ENCODE assay signal across 1 cellular context in the genomic region with DNA sequence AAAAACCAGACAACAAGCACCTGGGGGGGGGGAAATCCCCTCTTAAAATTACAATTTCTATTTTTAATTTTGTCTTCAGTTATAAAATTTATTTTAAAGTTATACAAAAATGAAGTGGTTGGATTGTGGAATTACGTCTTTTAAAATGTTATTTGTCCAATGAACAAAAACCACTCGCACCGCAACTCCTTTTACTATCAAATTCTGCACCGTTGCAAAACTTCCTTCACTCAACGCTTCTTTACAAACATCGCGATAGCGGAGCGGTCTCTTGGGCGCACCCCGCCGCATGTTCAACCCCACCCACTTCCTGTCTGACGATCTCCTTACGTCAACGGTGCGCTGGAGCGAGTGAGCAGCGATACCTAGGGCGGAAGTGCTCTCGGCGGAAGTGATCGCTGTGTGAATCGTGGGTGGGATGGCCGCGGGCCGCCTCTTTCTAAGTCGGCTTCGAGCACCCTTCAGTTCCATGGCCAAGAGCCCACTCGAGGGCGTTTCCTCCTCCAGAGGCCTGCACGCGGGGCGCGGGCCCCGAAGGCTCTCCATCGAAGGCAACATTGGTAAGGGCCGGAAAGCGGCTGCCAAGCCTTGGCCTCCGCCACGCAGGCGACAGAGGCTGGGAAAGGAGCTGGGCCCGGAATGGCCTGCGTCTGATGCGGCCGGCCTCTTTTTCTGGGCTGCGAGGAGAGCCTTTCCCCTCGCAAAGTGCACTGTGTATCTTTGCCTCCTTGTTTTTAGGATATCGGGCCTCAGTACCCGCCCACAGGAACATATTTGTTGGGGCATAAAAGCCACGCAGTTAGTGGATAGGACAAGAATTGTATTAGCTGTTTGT.
TF ChIP-seq lines count a peak whose summit lies in the region.

Gene DGUOK, plus strand, starts transcription at position 388 of the 835 bp plus-strand sequence. Its CDS starts 31 bp downstream, at position 419.

TF ChIP-seq in K562, 482 proteins besides CTCF, POLR2A, EP300 and RAD21 (continued from another document and continues in another):
- TF ChIP-seq, protein P1, sequence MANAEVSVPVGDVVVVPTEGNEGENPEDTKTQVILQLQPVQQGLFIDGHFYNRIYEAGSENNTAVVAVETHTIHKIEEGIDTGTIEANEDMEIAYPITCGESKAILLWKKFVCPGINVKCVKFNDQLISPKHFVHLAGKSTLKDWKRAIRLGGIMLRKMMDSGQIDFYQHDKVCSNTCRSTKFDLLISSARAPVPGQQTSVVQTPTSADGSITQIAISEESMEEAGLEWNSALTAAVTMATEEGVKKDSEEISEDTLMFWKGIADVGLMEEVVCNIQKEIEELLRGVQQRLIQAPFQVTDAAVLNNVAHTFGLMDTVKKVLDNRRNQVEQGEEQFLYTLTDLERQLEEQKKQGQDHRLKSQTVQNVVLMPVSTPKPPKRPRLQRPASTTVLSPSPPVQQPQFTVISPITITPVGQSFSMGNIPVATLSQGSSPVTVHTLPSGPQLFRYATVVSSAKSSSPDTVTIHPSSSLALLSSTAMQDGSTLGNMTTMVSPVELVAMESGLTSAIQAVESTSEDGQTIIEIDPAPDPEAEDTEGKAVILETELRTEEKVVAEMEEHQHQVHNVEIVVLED (CRISPR knock-in tag; IDR thresholded peaks at IDR 0.05), result no peak
- TF ChIP-seq SAFB2 (IDR thresholded peaks at IDR 0.05; ENCODE audit: borderline replicate concordance, low read depth, low read length, severe bottlenecking) (no peak), UBTF (IDR thresholded peaks at IDR 0.05; ENCODE audit: borderline replicate concordance in 1 of 2, low read depth in 2 of 2, low read length in 2 of 2) (peak in 1 of 2 experiments; percentile 70; a peak in 1 of 4 replicates), NCOA6 (IDR thresholded peaks at IDR 0.05) (no peak), ZFP30 (CRISPR knock-in tag; IDR thresholded peaks at IDR 0.05; ENCODE audit: borderline replicate concordance) (no peak), ESRRA (IDR thresholded peaks at IDR 0.05; ENCODE audit: borderline replicate concordance, low read depth) (no peak; the same call in 1 of the 2 replicates), BACH1 (tag; IDR thresholded peaks at IDR 0.05) (no peak; the same call in 1 of the 2 replicates), ZNF217 (CRISPR knock-in tag; IDR thresholded peaks at IDR 0.05) (no peak), CEBPB (tag; IDR thresholded peaks at IDR 0.05) (peak; percentile 96), MED1 (CRISPR knock-in tag; IDR thresholded peaks at IDR 0.05; ENCODE audit: borderline replicate concordance) (no peak), ZSCAN29 (IDR thresholded peaks at IDR 0.05) (no peak), ZNF586 (CRISPR knock-in tag; conservative IDR thresholded peaks at IDR 0.05) (no peak), ZNF311 (CRISPR knock-in tag; IDR thresholded peaks at IDR 0.05) (no peak), KLF13 (tag; IDR thresholded peaks at IDR 0.05; ENCODE audit: borderline replicate concordance, low read depth) (no peak; the same call in 1 of the 2 replicates), RNF2 (IDR thresholded peaks at IDR 0.05) (peak; percentile 31; the same call in 1 of the 2 replicates), GABPA (tag; conservative IDR thresholded peaks at IDR 0.05; ENCODE audit: low read depth) (peak; percentile 96), CHD4 (IDR thresholded peaks at IDR 0.05; ENCODE audit: insufficient read depth, insufficient replicate concordance, low read depth, low read length, poor library complexity, severe bottlenecking) (no peak), POLR3G (IDR thresholded peaks at IDR 0.05; ENCODE audit: extremely low read depth, insufficient read length, insufficient replicate concordance) (no peak), TAF1 (IDR thresholded peaks at IDR 0.05; ENCODE audit: control insufficient read depth, extremely low read depth, insufficient read depth, low read length, severe bottlenecking) (peak; percentile 91), FOXA3 (CRISPR knock-in tag; conservative IDR thresholded peaks at IDR 0.05 in 1 of 2, IDR thresholded peaks at IDR 0.05 in 1 of 2) (0 out of 4 replicates have a peak, but pooled peaks of 1 of the 2 experiments have one; percentile 14), ZNF274 (IDR thresholded peaks at IDR 0.05; ENCODE audit: borderline replicate concordance, low read depth, low read length) (no peak), NFRKB (IDR thresholded peaks at IDR 0.05; ENCODE audit: low read depth) (peak; percentile 81), NR2C2 (CRISPR knock-in tag; IDR thresholded peaks at IDR 0.05) (no peak), NR2C2 (tag; IDR thresholded peaks at IDR 0.05) (peak; percentile 93), ZNF354B (CRISPR knock-in tag; IDR thresholded peaks at IDR 0.05) (no peak), ZNF445 (CRISPR knock-in tag; IDR thresholded peaks at IDR 0.05; ENCODE audit: low read depth) (no peak), HDAC2 (IDR thresholded peaks at IDR 0.05) (peak; percentile 71; the same call in 1 of the 2 replicates), TAF9B (IDR thresholded peaks at IDR 0.05; ENCODE audit: partially characterized antibody) (peak; percentile 82), ZNF124 (CRISPR knock-in tag; IDR thresholded peaks at IDR 0.05) (no peak), ZNF57 (CRISPR knock-in tag; IDR thresholded peaks at IDR 0.05) (no peak), HMGN3 (IDR thresholded peaks at IDR 0.05; ENCODE audit: borderline replicate concordance, extremely low read depth, insufficient read length, low read depth, low read length) (no peak)
- TF ChIP-seq, protein P2, sequence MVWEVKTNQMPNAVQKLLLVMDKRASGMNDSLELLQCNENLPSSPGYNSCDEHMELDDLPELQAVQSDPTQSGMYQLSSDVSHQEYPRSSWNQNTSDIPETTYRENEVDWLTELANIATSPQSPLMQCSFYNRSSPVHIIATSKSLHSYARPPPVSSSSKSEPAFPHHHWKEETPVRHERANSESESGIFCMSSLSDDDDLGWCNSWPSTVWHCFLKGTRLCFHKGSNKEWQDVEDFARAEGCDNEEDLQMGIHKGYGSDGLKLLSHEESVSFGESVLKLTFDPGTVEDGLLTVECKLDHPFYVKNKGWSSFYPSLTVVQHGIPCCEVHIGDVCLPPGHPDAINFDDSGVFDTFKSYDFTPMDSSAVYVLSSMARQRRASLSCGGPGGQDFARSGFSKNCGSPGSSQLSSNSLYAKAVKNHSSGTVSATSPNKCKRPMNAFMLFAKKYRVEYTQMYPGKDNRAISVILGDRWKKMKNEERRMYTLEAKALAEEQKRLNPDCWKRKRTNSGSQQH (CRISPR knock-in tag; IDR thresholded peaks at IDR 0.05), result 0 out of 2 replicates have a peak, but pooled peaks have one; percentile 33
- TF ChIP-seq, protein P3, sequence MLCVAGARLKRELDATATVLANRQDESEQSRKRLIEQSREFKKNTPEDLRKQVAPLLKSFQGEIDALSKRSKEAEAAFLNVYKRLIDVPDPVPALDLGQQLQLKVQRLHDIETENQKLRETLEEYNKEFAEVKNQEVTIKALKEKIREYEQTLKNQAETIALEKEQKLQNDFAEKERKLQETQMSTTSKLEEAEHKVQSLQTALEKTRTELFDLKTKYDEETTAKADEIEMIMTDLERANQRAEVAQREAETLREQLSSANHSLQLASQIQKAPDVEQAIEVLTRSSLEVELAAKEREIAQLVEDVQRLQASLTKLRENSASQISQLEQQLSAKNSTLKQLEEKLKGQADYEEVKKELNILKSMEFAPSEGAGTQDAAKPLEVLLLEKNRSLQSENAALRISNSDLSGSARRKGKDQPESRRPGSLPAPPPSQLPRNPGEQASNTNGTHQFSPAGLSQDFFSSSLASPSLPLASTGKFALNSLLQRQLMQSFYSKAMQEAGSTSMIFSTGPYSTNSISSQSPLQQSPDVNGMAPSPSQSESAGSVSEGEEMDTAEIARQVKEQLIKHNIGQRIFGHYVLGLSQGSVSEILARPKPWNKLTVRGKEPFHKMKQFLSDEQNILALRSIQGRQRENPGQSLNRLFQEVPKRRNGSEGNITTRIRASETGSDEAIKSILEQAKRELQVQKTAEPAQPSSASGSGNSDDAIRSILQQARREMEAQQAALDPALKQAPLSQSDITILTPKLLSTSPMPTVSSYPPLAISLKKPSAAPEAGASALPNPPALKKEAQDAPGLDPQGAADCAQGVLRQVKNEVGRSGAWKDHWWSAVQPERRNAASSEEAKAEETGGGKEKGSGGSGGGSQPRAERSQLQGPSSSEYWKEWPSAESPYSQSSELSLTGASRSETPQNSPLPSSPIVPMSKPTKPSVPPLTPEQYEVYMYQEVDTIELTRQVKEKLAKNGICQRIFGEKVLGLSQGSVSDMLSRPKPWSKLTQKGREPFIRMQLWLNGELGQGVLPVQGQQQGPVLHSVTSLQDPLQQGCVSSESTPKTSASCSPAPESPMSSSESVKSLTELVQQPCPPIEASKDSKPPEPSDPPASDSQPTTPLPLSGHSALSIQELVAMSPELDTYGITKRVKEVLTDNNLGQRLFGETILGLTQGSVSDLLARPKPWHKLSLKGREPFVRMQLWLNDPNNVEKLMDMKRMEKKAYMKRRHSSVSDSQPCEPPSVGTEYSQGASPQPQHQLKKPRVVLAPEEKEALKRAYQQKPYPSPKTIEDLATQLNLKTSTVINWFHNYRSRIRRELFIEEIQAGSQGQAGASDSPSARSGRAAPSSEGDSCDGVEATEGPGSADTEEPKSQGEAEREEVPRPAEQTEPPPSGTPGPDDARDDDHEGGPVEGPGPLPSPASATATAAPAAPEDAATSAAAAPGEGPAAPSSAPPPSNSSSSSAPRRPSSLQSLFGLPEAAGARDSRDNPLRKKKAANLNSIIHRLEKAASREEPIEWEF (CRISPR knock-in tag; IDR thresholded peaks at IDR 0.05), result no peak
- TF ChIP-seq, protein P4, sequence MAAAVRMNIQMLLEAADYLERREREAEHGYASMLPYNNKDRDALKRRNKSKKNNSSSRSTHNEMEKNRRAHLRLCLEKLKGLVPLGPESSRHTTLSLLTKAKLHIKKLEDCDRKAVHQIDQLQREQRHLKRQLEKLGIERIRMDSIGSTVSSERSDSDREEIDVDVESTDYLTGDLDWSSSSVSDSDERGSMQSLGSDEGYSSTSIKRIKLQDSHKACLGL (CRISPR knock-in tag; IDR thresholded peaks at IDR 0.05; ENCODE audit: borderline replicate concordance, poor library complexity, severe bottlenecking), result peak; percentile 46
- TF ChIP-seq, protein P5, sequence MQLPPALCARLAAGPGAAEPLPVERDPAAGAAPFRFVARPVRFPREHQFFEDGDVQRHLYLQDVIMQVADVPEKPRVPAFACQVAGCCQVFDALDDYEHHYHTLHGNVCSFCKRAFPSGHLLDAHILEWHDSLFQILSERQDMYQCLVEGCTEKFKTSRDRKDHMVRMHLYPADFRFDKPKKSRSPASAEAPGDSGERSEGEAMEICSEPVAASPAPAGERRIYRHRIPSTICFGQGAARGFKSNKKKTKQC (CRISPR knock-in tag; IDR thresholded peaks at IDR 0.05), result peak; percentile 90
- TF ChIP-seq, protein P6, sequence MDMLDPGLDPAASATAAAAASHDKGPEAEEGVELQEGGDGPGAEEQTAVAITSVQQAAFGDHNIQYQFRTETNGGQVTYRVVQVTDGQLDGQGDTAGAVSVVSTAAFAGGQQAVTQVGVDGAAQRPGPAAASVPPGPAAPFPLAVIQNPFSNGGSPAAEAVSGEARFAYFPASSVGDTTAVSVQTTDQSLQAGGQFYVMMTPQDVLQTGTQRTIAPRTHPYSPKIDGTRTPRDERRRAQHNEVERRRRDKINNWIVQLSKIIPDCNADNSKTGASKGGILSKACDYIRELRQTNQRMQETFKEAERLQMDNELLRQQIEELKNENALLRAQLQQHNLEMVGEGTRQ (CRISPR knock-in tag; IDR thresholded peaks at IDR 0.05), result no peak
- TF ChIP-seq, protein P7, sequence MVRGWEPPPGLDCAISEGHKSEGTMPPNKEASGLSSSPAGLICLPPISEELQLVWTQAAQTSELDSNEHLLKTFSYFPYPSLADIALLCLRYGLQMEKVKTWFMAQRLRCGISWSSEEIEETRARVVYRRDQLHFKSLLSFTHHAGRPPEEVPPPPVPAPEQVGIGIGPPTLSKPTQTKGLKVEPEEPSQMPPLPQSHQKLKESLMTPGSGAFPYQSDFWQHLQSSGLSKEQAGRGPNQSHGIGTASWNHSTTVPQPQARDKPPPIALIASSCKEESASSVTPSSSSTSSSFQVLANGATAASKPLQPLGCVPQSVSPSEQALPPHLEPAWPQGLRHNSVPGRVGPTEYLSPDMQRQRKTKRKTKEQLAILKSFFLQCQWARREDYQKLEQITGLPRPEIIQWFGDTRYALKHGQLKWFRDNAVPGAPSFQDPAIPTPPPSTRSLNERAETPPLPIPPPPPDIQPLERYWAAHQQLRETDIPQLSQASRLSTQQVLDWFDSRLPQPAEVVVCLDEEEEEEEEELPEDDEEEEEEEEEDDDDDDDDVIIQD (CRISPR knock-in tag; IDR thresholded peaks at IDR 0.05), result no peak
- TF ChIP-seq, protein P8, sequence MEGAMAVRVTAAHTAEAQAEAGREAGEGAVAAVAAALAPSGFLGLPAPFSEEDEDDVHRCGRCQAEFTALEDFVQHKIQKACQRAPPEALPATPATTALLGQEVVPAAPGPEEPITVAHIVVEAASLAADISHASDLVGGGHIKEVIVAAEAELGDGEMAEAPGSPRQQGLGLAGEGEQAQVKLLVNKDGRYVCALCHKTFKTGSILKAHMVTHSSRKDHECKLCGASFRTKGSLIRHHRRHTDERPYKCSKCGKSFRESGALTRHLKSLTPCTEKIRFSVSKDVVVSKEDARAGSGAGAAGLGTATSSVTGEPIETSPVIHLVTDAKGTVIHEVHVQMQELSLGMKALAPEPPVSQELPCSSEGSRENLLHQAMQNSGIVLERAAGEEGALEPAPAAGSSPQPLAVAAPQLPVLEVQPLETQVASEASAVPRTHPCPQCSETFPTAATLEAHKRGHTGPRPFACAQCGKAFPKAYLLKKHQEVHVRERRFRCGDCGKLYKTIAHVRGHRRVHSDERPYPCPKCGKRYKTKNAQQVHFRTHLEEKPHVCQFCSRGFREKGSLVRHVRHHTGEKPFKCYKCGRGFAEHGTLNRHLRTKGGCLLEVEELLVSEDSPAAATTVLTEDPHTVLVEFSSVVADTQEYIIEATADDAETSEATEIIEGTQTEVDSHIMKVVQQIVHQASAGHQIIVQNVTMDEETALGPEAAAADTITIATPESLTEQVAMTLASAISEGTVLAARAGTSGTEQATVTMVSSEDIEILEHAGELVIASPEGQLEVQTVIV (CRISPR knock-in tag; IDR thresholded peaks at IDR 0.05; ENCODE audit: borderline replicate concordance), result no peak
